Comparison of ENCODE assay signal across 1 cellular context in genomic region chr1:169485427-169486280, GRCh38.
TF ChIP-seq lines count a peak whose summit lies in the region.

TSS of gene SLC19A2 (minus strand) at chr1:169485944. CDS start at chr1:169485766, 178 bp downstream.

TF ChIP-seq in HepG2, 621 proteins besides CTCF, POLR2A, EP300 and RAD21 (continued from another document and continues in another):
- TF ChIP-seq ZFP91 (CRISPR knock-in tag; IDR thresholded peaks at IDR 0.05; ENCODE audit: borderline replicate concordance) (peak; percentile 86), RBAK (CRISPR knock-in tag; IDR thresholded peaks at IDR 0.05) (no peak), MLXIP (CRISPR knock-in tag; IDR thresholded peaks at IDR 0.05; ENCODE audit: borderline replicate concordance) (no peak; the same call in 1 of the 2 replicates), RFX3 (CRISPR knock-in tag; IDR thresholded peaks at IDR 0.05) (no peak), ZNF362 (CRISPR knock-in tag; IDR thresholded peaks at IDR 0.05; ENCODE audit: borderline replicate concordance) (no peak), GABPA (IDR thresholded peaks at IDR 0.05; ENCODE audit: low read depth, low read length) (no peak), GABPA (CRISPR knock-in tag; IDR thresholded peaks at IDR 0.05; ENCODE audit: low read depth) (peak; percentile 29; the same call in 1 of the 2 replicates), ZNF256 (CRISPR knock-in tag; conservative IDR thresholded peaks at IDR 0.05) (0 out of 2 replicates have a peak, but pooled peaks have one; percentile 29), RCOR2 (CRISPR knock-in tag; IDR thresholded peaks at IDR 0.05) (no peak), ZNF383 (CRISPR knock-in tag; IDR thresholded peaks at IDR 0.05; ENCODE audit: borderline replicate concordance) (peak; percentile 87; the same call in 1 of the 2 replicates), ZSCAN22 (CRISPR knock-in tag; IDR thresholded peaks at IDR 0.05) (no peak), ZFP1 (CRISPR knock-in tag; IDR thresholded peaks at IDR 0.05) (no peak), GPN1 (CRISPR knock-in tag; IDR thresholded peaks at IDR 0.05; ENCODE audit: borderline replicate concordance) (no peak), BCLAF1 (IDR thresholded peaks at IDR 0.05) (no peak), CENPT (CRISPR knock-in tag; IDR thresholded peaks at IDR 0.05; ENCODE audit: low read depth) (no peak), ZIK1 (CRISPR knock-in tag; IDR thresholded peaks at IDR 0.05; ENCODE audit: borderline replicate concordance, low read depth) (no peak), POGZ (CRISPR knock-in tag; IDR thresholded peaks at IDR 0.05) (peak; percentile 96), ZNF512B (CRISPR knock-in tag; IDR thresholded peaks at IDR 0.05; ENCODE audit: borderline replicate concordance) (0 out of 2 replicates have a peak, but pooled peaks have one; percentile 81), RELA (CRISPR knock-in tag; IDR thresholded peaks at IDR 0.05) (no peak), HDAC2 (CRISPR knock-in tag; IDR thresholded peaks at IDR 0.05) (peak; percentile 59), ZNF749 (CRISPR knock-in tag; IDR thresholded peaks at IDR 0.05; ENCODE audit: borderline replicate concordance) (0 out of 2 replicates have a peak, but pooled peaks have one; percentile 71), ZC3H4 (CRISPR knock-in tag; IDR thresholded peaks at IDR 0.05; ENCODE audit: borderline replicate concordance) (0 out of 2 replicates have a peak, but pooled peaks have one; percentile 39), ZNF34 (CRISPR knock-in tag; IDR thresholded peaks at IDR 0.05; ENCODE audit: borderline replicate concordance) (0 out of 2 replicates have a peak, but pooled peaks have one; percentile 51), MTA3 (CRISPR knock-in tag; IDR thresholded peaks at IDR 0.05) (no peak), ZNF432 (CRISPR knock-in tag; IDR thresholded peaks at IDR 0.05; ENCODE audit: borderline replicate concordance) (no peak), ZNF709 (CRISPR knock-in tag; IDR thresholded peaks at IDR 0.05) (peak; percentile 69; the same call in 1 of the 2 replicates), ATF7-NPFF (CRISPR knock-in tag; IDR thresholded peaks at IDR 0.05; ENCODE audit: low read depth) (no peak; the same call in none of the 2 replicates), ZNF460 (CRISPR knock-in tag; IDR thresholded peaks at IDR 0.05; ENCODE audit: borderline replicate concordance) (no peak), CHCHD3 (CRISPR knock-in tag; IDR thresholded peaks at IDR 0.05) (no peak), SRSF1 (optimal IDR thresholded peaks at IDR 0.05; ENCODE audit: low read depth, low read length) (peak; percentile 55), ZNF564 (CRISPR knock-in tag; IDR thresholded peaks at IDR 0.05) (no peak; the same call in 1 of the 2 replicates), ZNF781 (CRISPR knock-in tag; IDR thresholded peaks at IDR 0.05; ENCODE audit: borderline replicate concordance, not compliant biosample characterization) (peak; percentile 57), FOXO1 (CRISPR knock-in tag; IDR thresholded peaks at IDR 0.05) (0 out of 2 replicates have a peak, but pooled peaks have one; percentile 46), ZBTB26 (CRISPR knock-in tag; IDR thresholded peaks at IDR 0.05; ENCODE audit: borderline replicate concordance) (peak; percentile 90), ZNF629 (CRISPR knock-in tag; conservative IDR thresholded peaks at IDR 0.05) (no peak), CC2D1A (CRISPR knock-in tag; IDR thresholded peaks at IDR 0.05) (no peak), ZNF33B (CRISPR knock-in tag; IDR thresholded peaks at IDR 0.05) (no peak), TFDP2 (CRISPR knock-in tag; IDR thresholded peaks at IDR 0.05) (peak; percentile 65; the same call in 1 of the 2 replicates), AHDC1 (CRISPR knock-in tag; IDR thresholded peaks at IDR 0.05; ENCODE audit: borderline replicate concordance) (no peak; the same call in 1 of the 2 replicates), ZNF660 (CRISPR knock-in tag; IDR thresholded peaks at IDR 0.05; ENCODE audit: borderline replicate concordance, low read depth) (peak; percentile 55; the same call in 1 of the 2 replicates), KDM5B (CRISPR knock-in tag; IDR thresholded peaks at IDR 0.05; ENCODE audit: borderline replicate concordance) (peak; percentile 94)
